In the genomic region with DNA sequence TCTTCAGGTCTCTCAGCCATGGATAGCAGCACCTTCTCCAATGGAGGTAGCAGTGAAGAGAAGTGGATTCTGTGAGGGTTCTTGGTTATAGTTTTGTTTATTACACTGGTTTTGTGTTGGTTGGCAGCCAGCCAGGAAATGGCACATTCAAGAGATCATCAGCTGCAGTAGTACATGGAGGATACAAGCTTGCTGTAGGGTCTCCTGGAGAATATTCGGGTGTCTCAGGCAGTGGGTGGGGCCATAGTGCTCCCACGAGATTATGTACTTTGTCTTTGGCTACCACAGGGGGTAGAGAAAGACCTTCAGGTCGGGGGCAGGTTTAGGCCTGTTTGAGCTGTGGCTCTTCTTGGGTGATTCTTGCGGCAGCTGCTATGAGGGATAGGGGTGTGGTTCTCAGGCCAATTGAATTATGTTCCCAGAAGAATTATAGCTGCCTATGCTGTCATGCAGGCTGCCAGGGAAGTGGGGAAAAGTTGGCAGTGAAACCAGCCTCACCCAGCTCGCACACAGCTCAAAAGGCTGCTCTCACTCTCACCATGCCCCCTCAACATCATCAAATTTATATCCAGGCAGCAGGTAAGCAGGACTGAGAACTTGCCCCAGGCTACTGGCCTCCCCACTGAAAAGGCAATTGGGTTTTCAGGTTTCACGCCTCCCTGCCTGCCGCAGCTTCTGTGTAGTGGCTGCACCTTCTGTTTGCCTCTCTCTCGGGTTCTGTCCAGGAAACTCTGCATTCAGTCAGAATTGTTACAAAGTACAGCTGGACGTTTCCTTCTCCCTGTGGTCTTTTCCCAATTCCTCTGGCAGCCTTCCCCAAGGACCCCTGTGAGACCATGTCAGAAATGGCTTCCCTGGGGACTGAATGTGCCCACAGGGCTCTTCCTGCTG, we compare ENCODE assay signal across 17 cellular contexts.
A peak's percentile ranks its signal among the peaks of the same experiment; 100 is the strongest.
DNase-seq lines count a peak whose midpoint lies in the region; ATAC-seq lines count a peak whose summit lies in the region.
"Had no signal": no experiment of that assay in that cellular context is flagged by ENCODE, and none has a peak within 500 bp of the region (broad histone marks: within the 10 kb centered on the region; RNA-seq: fewer than 3 reads in every experiment).

No MANE protein-coding gene starts in this region.

- H3K36me3 Mint-ChIP-seq in activated naive CD4-positive, alpha-beta T cell treated with anti-CD3 and anti-CD28 coated beads, Interleukin-2, amount 10 ng/mL, durations not matched to agents 7 days and 5 days = no peaks in the 10 kb centered on the region

- H3K27ac Mint-ChIP-seq in activated naive CD4-positive, alpha-beta T cell treated with anti-CD3 and anti-CD28 coated beads, Interleukin-2, amount 10 ng/mL, durations not matched to agents 7 days and 5 days = no peak overlapping the region
- H3K27ac Mint-ChIP-seq: activated T-helper 1 cell treated with anti-CD3 and anti-CD28 coated beads, Interleukin-12 subunit alpha, Interleukin-12 subunit beta, Interleukin-2, Interleukin-4 antibody, amounts not matched to agents 30 ng/mL and 10 ng/mL and 1 ng/mL, durations not matched to agents 14 hours and 24 hours and 36 hours had no signal

- H3K4me1 Mint-ChIP-seq in activated naive CD4-positive, alpha-beta T cell treated with anti-CD3 and anti-CD28 coated beads, Interleukin-2, amount 10 ng/mL, durations not matched to agents 7 days and 5 days = no peaks in the 10 kb centered on the region

- DNase-seq in SHP77 (lab: John Stamatoyannopoulos, UW) = peak; percentile 1 to 28
- no peak for DNase-seq in SHP77 treated with DMSO at 0.1 percent for 48 hours (lab: John Stamatoyannopoulos, UW)
- DNase-seq in NCI-H345 treated with DMSO at 0.1 percent for 48 hours (lab: John Stamatoyannopoulos, UW; ENCODE audit: unreplicated experiment) = peak; percentile 87
- DNase-seq in foreskin melanocyte = no peak
- no peak for DNase-seq in activated naive CD4-positive, alpha-beta T cell treated with anti-CD3 and anti-CD28 coated beads, Interleukin-2, amount 10 ng/mL, durations not matched to agents 7 days and 5 days
- no peak for DNase-seq in anterior cingulate cortex (lab: John Stamatoyannopoulos, UW)
- DNase-seq: activated CD4-positive, alpha-beta T cell treated with anti-CD3 and anti-CD28 coated beads for 1 hour; brain microvascular endothelial cell; gastrocnemius medialis; NCI-H1930; NCI-H82; SK-N-SH; stimulated activated CD4-positive, alpha-beta T cell treated with anti-CD3 and anti-CD28 coated beads, Interleukin-4, amount 100 ng/mL, for 24 hours; T1000 had no signal

- H3K9me3 Mint-ChIP-seq in activated naive CD4-positive, alpha-beta T cell treated with anti-CD3 and anti-CD28 coated beads, Interleukin-2, amount 10 ng/mL, durations not matched to agents 7 days and 5 days = no peaks in the 10 kb centered on the region

- H3K4me3 Mint-ChIP-seq in activated naive CD4-positive, alpha-beta T cell treated with anti-CD3 and anti-CD28 coated beads, Interleukin-2, amount 10 ng/mL, durations not matched to agents 7 days and 5 days = no peak overlapping the region
- H3K4me3 Mint-ChIP-seq: activated T-helper 1 cell treated with anti-CD3 and anti-CD28 coated beads, Interleukin-12 subunit alpha, Interleukin-12 subunit beta, Interleukin-2, Interleukin-4 antibody, amounts not matched to agents 30 ng/mL and 10 ng/mL and 1 ng/mL, durations not matched to agents 14 hours and 24 hours and 36 hours had no signal

- CTCF ChIA-PET in activated naive CD4-positive, alpha-beta T cell treated with anti-CD3 and anti-CD28 coated beads, Interleukin-2, amount 10 ng/mL, durations not matched to agents 7 days and 5 days (lab: Charles Lee) = no interaction called here

- ATAC-seq in esophagus mucosa = peak; percentile 90
- no peak for ATAC-seq in HG03342 (IDR thresholded peaks at IDR 0.05; ENCODE audit: unreplicated experiment)
- ATAC-seq: gastrocnemius medialis had no signal

- no peaks in the 10 kb centered on the region for H3K27me3 Mint-ChIP-seq in activated naive CD4-positive, alpha-beta T cell treated with anti-CD3 and anti-CD28 coated beads, Interleukin-2, amount 10 ng/mL, durations not matched to agents 7 days and 5 days

Comparison
In these comparisons a context has a peak if more than half of its experiments do, and no peak if none do; other contexts are left out.
1. DNase-seq: peak in SHP77 (2 of 2) and NCI-H345 treated with DMSO at 0.1 percent for 48 hours (single experiment); none in SHP77 treated with DMSO at 0.1 percent for 48 hours (single experiment), foreskin melanocyte (single experiment), activated naive CD4-positive, alpha-beta T cell treated with anti-CD3 and anti-CD28 coated beads, Interleukin-2, amount 10 ng/mL, durations not matched to agents 7 days and 5 days (single experiment) and anterior cingulate cortex (0 of 58).